Comparison of ENCODE assay signal across 9 cellular contexts in genomic region chr6:29626948-29627761, GRCh38. TPM values are rescaled to one million over a fixed set of nuclear protein-coding genes. Genes with fewer than 3 reads are reported as not detected.
DNase-seq lines count a peak whose midpoint lies in the region; ATAC-seq and TF ChIP-seq lines count a peak whose summit lies in the region.
"Had no signal": no experiment of that assay in that cellular context is flagged by ENCODE, and none has a peak within 500 bp of the region (broad histone marks: within the 10 kb centered on the region; RNA-seq: fewer than 3 reads in every experiment).

No MANE protein-coding gene starts in this region.

- H3K4me3 Mint-ChIP-seq in activated naive CD4-positive, alpha-beta T cell treated with anti-CD3 and anti-CD28 coated beads, Interleukin-2, amount 10 ng/mL, durations not matched to agents 7 days and 5 days, result peak overlapping the region; percentile 51

- intact Hi-C loops in dorsolateral prefrontal cortex (cut with DNase I) (no loop called here), uterus (cut with DNase I; ENCODE audit: low total_unique reads) (no loop called here)

- CTCF ChIA-PET in activated naive CD4-positive, alpha-beta T cell treated with anti-CD3 and anti-CD28 coated beads, Interleukin-2, amount 10 ng/mL, durations not matched to agents 7 days and 5 days (lab: Charles Lee), result interaction anchor here (1.6 to 3.5 kb wide), 2 partner anchors 23 to 27 kb away, joined by 5 to 10 read pairs; no protein-coding TSS in a partner anchor

- peak overlapping the region in 55 of 59 donors; percentile 18 to 97 (median 89) for H3K27ac ChIP-seq in dorsolateral prefrontal cortex
- H3K27ac ChIP-seq in mucosa of rectum (ENCODE audit: low read depth in 2 of 2, low read length in 2 of 2), result no peak overlapping the region
- H3K27ac ChIP-seq in uterus, result peak overlapping the region; percentile 90 to 91

- H3K27me3 Mint-ChIP-seq in activated naive CD4-positive, alpha-beta T cell treated with anti-CD3 and anti-CD28 coated beads, Interleukin-2, amount 10 ng/mL, durations not matched to agents 7 days and 5 days, result peaks cover 75% of the 10 kb centered on the region

- no peaks in the 10 kb centered on the region for H3K36me3 ChIP-seq in mucosa of rectum (ENCODE audit: control insufficient read depth in 2 of 2, insufficient read depth in 2 of 2, low read length in 2 of 2)
- no peaks in the 10 kb centered on the region for H3K36me3 ChIP-seq in uterus

- peak overlapping the region; percentile 54 to 86 (median 76) for H3K4me3 ChIP-seq in dorsolateral prefrontal cortex
- H3K4me3 ChIP-seq in mucosa of rectum (ENCODE audit: low read length in 2 of 2), result peak overlapping the region; percentile 41 to 48
- H3K4me3 ChIP-seq in uterus, result peak overlapping the region; percentile 69 to 77

- H3K9ac ChIP-seq in mucosa of rectum (ENCODE audit: low read depth in 1 of 2, low read length in 2 of 2), result peak overlapping the region in 1 of 2 donors; percentile 61

- no peak for ATAC-seq in activated naive CD4-positive, alpha-beta T cell treated with anti-CD3 and anti-CD28 coated beads, Interleukin-2, amount 50 U/mL, for 72 hours
- ATAC-seq in HG02571 (IDR thresholded peaks at IDR 0.05; ENCODE audit: unreplicated experiment), result no peak

- peaks cover 38% of the 10 kb centered on the region for H3K4me1 Mint-ChIP-seq in activated naive CD4-positive, alpha-beta T cell treated with anti-CD3 and anti-CD28 coated beads, Interleukin-2, amount 10 ng/mL, durations not matched to agents 7 days and 5 days

- DNase-seq in activated naive CD4-positive, alpha-beta T cell treated with anti-CD3 and anti-CD28 coated beads, Interleukin-2, amount 10 ng/mL, durations not matched to agents 7 days and 5 days, result no peak
- DNase-seq in activated naive CD4-positive, alpha-beta T cell treated with anti-CD3 and anti-CD28 coated beads, Interleukin-2, amount 50 U/mL, for 72 hours (ENCODE audit: low spot score in 2 of 2), result no peak
- DNase-seq in dorsolateral prefrontal cortex (peak in 1 of 10 donors; percentile 11), uterus (peak in 1 of 2 donors; percentile 36), middle frontal gyrus (ENCODE audit: extremely low spot score, low spot score) (no peak)
- DNase-seq in activated effector memory CD4-positive, alpha-beta T cell treated with anti-CD3 and anti-CD28 coated beads, Interleukin-2, amount 50 U/mL, for 16 hours, result no peak

- H3K27me3 ChIP-seq in dorsolateral prefrontal cortex, result peaks cover 0 to 4% (median 0%) of the 10 kb centered on the region in 45 donors
- peaks cover 13 to 14% of the 10 kb centered on the region in 2 donors for H3K27me3 ChIP-seq in mucosa of rectum (ENCODE audit: control insufficient read depth in 2 of 2, insufficient read depth in 2 of 2, low read length in 2 of 2)
- H3K27me3 ChIP-seq in uterus, result no peaks in the 10 kb centered on the region

- peaks cover 10 to 17% of the 10 kb centered on the region in 2 donors for H3K4me1 ChIP-seq in mucosa of rectum (ENCODE audit: control insufficient read depth in 2 of 2, insufficient read depth in 2 of 2, low read length in 2 of 2)
- H3K4me1 ChIP-seq in uterus, result no peaks in the 10 kb centered on the region

- no peak for TF ChIP-seq CTCF in dorsolateral prefrontal cortex (IDR thresholded peaks at IDR 0.05 in 54 of 56, conservative IDR thresholded peaks at IDR 0.05 in 2 of 56; ENCODE audit: low read depth in 1 of 56, partially characterized antibody in 56 of 56)
- TF ChIP-seq CTCF in uterus (IDR thresholded peaks at IDR 0.05), result no peak

- H3K9me3 Mint-ChIP-seq in activated naive CD4-positive, alpha-beta T cell treated with anti-CD3 and anti-CD28 coated beads, Interleukin-2, amount 10 ng/mL, durations not matched to agents 7 days and 5 days, result no peaks in the 10 kb centered on the region
- H3K9me3 Mint-ChIP-seq in activated naive CD4-positive, alpha-beta T cell treated with anti-CD3 and anti-CD28 coated beads, Interleukin-2, amount 50 U/mL, for 72 hours, result no peaks in the 10 kb centered on the region

- TF ChIP-seq POLR2A in uterus (IDR thresholded peaks at IDR 0.05), result no peak

- H3K9me3 ChIP-seq in mucosa of rectum (ENCODE audit: control insufficient read depth in 2 of 2, low read length in 2 of 2) (no peaks in the 10 kb centered on the region), uterus (no peaks in the 10 kb centered on the region)

- H3K27ac Mint-ChIP-seq in activated naive CD4-positive, alpha-beta T cell treated with anti-CD3 and anti-CD28 coated beads, Interleukin-2, amount 10 ng/mL, durations not matched to agents 7 days and 5 days, result no peak overlapping the region
- no peak overlapping the region for H3K27ac Mint-ChIP-seq in activated naive CD4-positive, alpha-beta T cell treated with anti-CD3 and anti-CD28 coated beads, Interleukin-2, amount 50 U/mL, for 72 hours

- H3K36me3 Mint-ChIP-seq in activated naive CD4-positive, alpha-beta T cell treated with anti-CD3 and anti-CD28 coated beads, Interleukin-2, amount 10 ng/mL, durations not matched to agents 7 days and 5 days, result peaks cover 1% of the 10 kb centered on the region
- no peaks in the 10 kb centered on the region for H3K36me3 Mint-ChIP-seq in activated naive CD4-positive, alpha-beta T cell treated with anti-CD3 and anti-CD28 coated beads, Interleukin-2, amount 50 U/mL, for 72 hours

RNA-seq across cellular contexts. Expression of gene GABBR1, which starts 5.8 kb away (rescaled TPM):
- 10 to 100 TPM; 21.7 to 25.3 TPM for total RNA-seq in activated naive CD4-positive, alpha-beta T cell treated with anti-CD3 and anti-CD28 coated beads, Interleukin-2, amount 50 U/mL, for 72 hours
- total RNA-seq in dorsolateral prefrontal cortex (100 to 1,000 TPM; 180 to 458 (median 348) TPM), uterus (100 to 1,000 TPM in 1 of 4 donors, 10 to 100 TPM in 3; 29.4 to 184 (median 44.6) TPM)

RNA-seq across cellular contexts. Expression of gene MOG, which starts 29.7 kb away (rescaled TPM):
- not detected for total RNA-seq in activated naive CD4-positive, alpha-beta T cell treated with anti-CD3 and anti-CD28 coated beads, Interleukin-2, amount 50 U/mL, for 72 hours
- 100 to 1,000 TPM in 93 of 120 experiments, 10 to 100 TPM in 27; 23.2 to 788 (median 170) TPM for total RNA-seq in dorsolateral prefrontal cortex
- not detected for total RNA-seq in uterus
- total RNA-seq: mononuclear cell had no signal

RNA-seq across cellular contexts. Expression of gene OR2H2, which starts 42.2 kb away (rescaled TPM):
- total RNA-seq in activated naive CD4-positive, alpha-beta T cell treated with anti-CD3 and anti-CD28 coated beads, Interleukin-2, amount 50 U/mL, for 72 hours, result not detected
- not detected for total RNA-seq in dorsolateral prefrontal cortex
- total RNA-seq in uterus, result not detected

RNA-seq across cellular contexts. Expression of gene ZFP57, which starts 53.8 kb away (rescaled TPM):
- total RNA-seq in activated naive CD4-positive, alpha-beta T cell treated with anti-CD3 and anti-CD28 coated beads, Interleukin-2, amount 50 U/mL, for 72 hours, result 1 to 10 TPM in 1 of 2 donors, not detected in 1; 5.9 TPM
- total RNA-seq in dorsolateral prefrontal cortex (under 1 TPM in 16 of 120 experiments, not detected in 104; 0.24 to 0.82 (median 0.47) TPM), uterus (under 1 TPM in 1 of 4 donors, not detected in 3; 0.24 TPM)
- total RNA-seq: mononuclear cell had no signal

Comparison
In these comparisons a context has a peak if more than half of its experiments do, and no peak if none do; other contexts are left out.
1. H3K27ac ChIP-seq: peak in dorsolateral prefrontal cortex (55 of 59) and uterus (2 of 2); none in mucosa of rectum (0 of 2).
2. RNA of gene MOG, which starts 29.7 kb away (total RNA-seq): 23.2 to 788 TPM in dorsolateral prefrontal cortex; not detected in activated naive CD4-positive, alpha-beta T cell treated with anti-CD3 and anti-CD28 coated beads, Interleukin-2, amount 50 U/mL, for 72 hours and not detected in uterus; every median in the first group is over 10 times any median in the second.
3. Peak in every context shown above with its lines, with median percentiles within 50 percentile points of each other: H3K4me3 ChIP-seq.